ENCODE assay signal across 8 cellular contexts in genomic region chr4:123304151-123305021, GRCh38.
DNase-seq lines count a peak whose midpoint lies in the region; ATAC-seq and TF ChIP-seq lines count a peak whose summit lies in the region.

No MANE protein-coding gene starts in this region.

- H3K27me3 ChIP-seq in dorsolateral prefrontal cortex: no peaks in the 10 kb centered on the region
- H3K27me3 ChIP-seq in brain microvascular endothelial cell (replicated peaks): no peaks in the 10 kb centered on the region
- no peaks in the 10 kb centered on the region for H3K27me3 ChIP-seq in tibial nerve

- H3K4me1 ChIP-seq in tibial nerve: peaks cover 0 to 11% (median 3%) of the 10 kb centered on the region in 4 donors

- H3K27me3 Mint-ChIP-seq in activated T-cell treated with anti-CD3 and anti-CD28 coated beads, Interleukin-2, amount 50 U/mL, for 4 hours (ENCODE audit: low read depth): no peaks in the 10 kb centered on the region
- no peaks in the 10 kb centered on the region for H3K27me3 Mint-ChIP-seq in stimulated activated naive CD8-positive, alpha-beta T cell treated with anti-CD3 and anti-CD28 coated beads, Interleukin-15, amount 100 ng/mL, for 72 hours

- in situ Hi-C loops in brain microvascular endothelial cell (cut with HindIII; ENCODE audit: low pct_ligation_motif_present, low sequenced_read_pairs): no loop called here

- no peaks in the 10 kb centered on the region for H3K9me3 Mint-ChIP-seq in activated T-cell treated with anti-CD3 and anti-CD28 coated beads, Interleukin-2, amount 50 U/mL, for 4 hours
- H3K9me3 Mint-ChIP-seq in stimulated activated naive CD8-positive, alpha-beta T cell treated with anti-CD3 and anti-CD28 coated beads, Interleukin-15, amount 100 ng/mL, for 72 hours: no peaks in the 10 kb centered on the region

- intact Hi-C loops in dorsolateral prefrontal cortex (cut with DNase I): no loop called here

- H3K4me3 Mint-ChIP-seq in activated T-cell treated with anti-CD3 and anti-CD28 coated beads, Interleukin-2, amount 50 U/mL, for 4 hours: no peak overlapping the region
- peak overlapping the region in 1 of 2 donors; percentile 50 for H3K4me3 Mint-ChIP-seq in stimulated activated naive CD8-positive, alpha-beta T cell treated with anti-CD3 and anti-CD28 coated beads, Interleukin-15, amount 100 ng/mL, for 72 hours

- TF ChIP-seq CTCF in dorsolateral prefrontal cortex (IDR thresholded peaks at IDR 0.05 in 54 of 56, conservative IDR thresholded peaks at IDR 0.05 in 2 of 56; ENCODE audit: low read depth in 1 of 56, partially characterized antibody in 56 of 56) (peak in 1 of 56 donors; percentile 19), brain microvascular endothelial cell (IDR thresholded peaks at IDR 0.05; ENCODE audit: low read depth, low read length, missing control alignments) (no peak), tibial nerve (IDR thresholded peaks at IDR 0.05) (no peak)

- ATAC-seq in activated T-cell treated with anti-CD3 and anti-CD28 coated beads, Interleukin-2, amount 50 U/mL, for 4 hours: peak; percentile 23 to 41
- peak; percentile 70 for ATAC-seq in stimulated activated naive CD8-positive, alpha-beta T cell treated with anti-CD3 and anti-CD28 coated beads, Interleukin-15, amount 100 ng/mL, for 72 hours
- ATAC-seq in HG03159 (IDR thresholded peaks at IDR 0.05; ENCODE audit: unreplicated experiment): no peak

- H3K27ac Mint-ChIP-seq in stimulated activated naive CD8-positive, alpha-beta T cell treated with anti-CD3 and anti-CD28 coated beads, Interleukin-15, amount 100 ng/mL, for 72 hours: peak overlapping the region; percentile 4 to 73

- TF ChIP-seq EP300 in tibial nerve (IDR thresholded peaks at IDR 0.05): no peak

- no peaks in the 10 kb centered on the region for H3K36me3 ChIP-seq in brain microvascular endothelial cell (replicated peaks)
- no peaks in the 10 kb centered on the region for H3K36me3 ChIP-seq in tibial nerve

- H3K27ac ChIP-seq in dorsolateral prefrontal cortex (peak overlapping the region in 6 of 59 donors; percentile 10 to 47 (median 26)), brain microvascular endothelial cell (no peak overlapping the region), tibial nerve (no peak overlapping the region)

- H3K9me3 ChIP-seq in tibial nerve: no peaks in the 10 kb centered on the region

- no peak for TF ChIP-seq POLR2A in tibial nerve (IDR thresholded peaks at IDR 0.05)

- H3K4me3 ChIP-seq in dorsolateral prefrontal cortex: peak overlapping the region in 45 of 59 donors; percentile 1 to 52 (median 31)
- H3K4me3 ChIP-seq in brain microvascular endothelial cell (ENCODE audit: low read depth, low read length): no peak overlapping the region
- no peak overlapping the region for H3K4me3 ChIP-seq in tibial nerve

- no peak for DNase-seq in activated T-cell treated with anti-CD3 and anti-CD28 coated beads, Interleukin-2, amount 50 U/mL, for 4 hours
- DNase-seq in activated T-cell treated with anti-CD3 and anti-CD28 coated beads, Interleukin-2, amount 50 U/mL, for 1 hour: no peak
- peak; percentile 83 to 96 (median 85) for DNase-seq in NCI-H1417 (lab: John Stamatoyannopoulos, UW)
- DNase-seq in dorsolateral prefrontal cortex: peak in 9 of 10 donors; percentile 19 to 60 (median 46)
- DNase-seq in stimulated activated naive CD8-positive, alpha-beta T cell treated with anti-CD3 and anti-CD28 coated beads, Interleukin-15, amount 100 ng/mL, for 72 hours: peak in 1 of 2 donors; percentile 4
- DNase-seq in brain microvascular endothelial cell: no peak
- no peak for DNase-seq in tibial nerve (ENCODE audit: low spot score in 2 of 2)

- H3K4me1 Mint-ChIP-seq in activated T-cell treated with anti-CD3 and anti-CD28 coated beads, Interleukin-2, amount 50 U/mL, for 4 hours (ENCODE audit: low read depth): peaks cover 2% of the 10 kb centered on the region
- H3K4me1 Mint-ChIP-seq in stimulated activated naive CD8-positive, alpha-beta T cell treated with anti-CD3 and anti-CD28 coated beads, Interleukin-15, amount 100 ng/mL, for 72 hours: peaks cover 13% of the 10 kb centered on the region

- H3K36me3 Mint-ChIP-seq in activated T-cell treated with anti-CD3 and anti-CD28 coated beads, Interleukin-2, amount 50 U/mL, for 4 hours (ENCODE audit: insufficient read depth): peaks cover 20% of the 10 kb centered on the region

- 68 to 77% methylated on average over 17 of the region's 17 CpGs for WGBS in tibial nerve, 2 donors

Comparison
In these comparisons a context has a peak if more than half of its experiments do, and no peak if none do; other contexts are left out.
1. DNase-seq: peak in NCI-H1417 (3 of 3) and dorsolateral prefrontal cortex (9 of 10); none in activated T-cell treated with anti-CD3 and anti-CD28 coated beads, Interleukin-2, amount 50 U/mL, for 4 hours (single experiment), activated T-cell treated with anti-CD3 and anti-CD28 coated beads, Interleukin-2, amount 50 U/mL, for 1 hour (single experiment), brain microvascular endothelial cell (single experiment) and tibial nerve (0 of 2).
2. H3K4me3 ChIP-seq: peak in dorsolateral prefrontal cortex (45 of 59); none in brain microvascular endothelial cell (single experiment) and tibial nerve (0 of 4).